Comparison of ENCODE assay signal across 16 cellular contexts in genomic region chr7:121390109-121390508, GRCh38.
"Had no signal": no experiment of that assay in that cellular context is flagged by ENCODE, and none has a peak within 500 bp of the region (broad histone marks: within the 10 kb centered on the region; RNA-seq: fewer than 3 reads in every experiment).

No MANE protein-coding gene starts in this region.

- DNase-seq: activated CD4-positive, alpha-beta T cell treated with anti-CD3 and anti-CD28 coated beads, Interleukin-2, amount 50 U/mL, for 4 hours; activated CD4-positive, CD25-positive, alpha-beta regulatory T cell treated with anti-CD3 and anti-CD28 coated beads, Interleukin-2, amount 50 U/mL, for 72 hours; activated T-cell treated with anti-CD3 and anti-CD28 coated beads for 4 hours; body of pancreas; dorsolateral prefrontal cortex; foreskin fibroblast; left ventricle myocardium superior; nephron progenitor cell; nucleus accumbens; retina; spleen; stimulated activated CD8-positive, alpha-beta memory T cell treated with anti-CD3 and anti-CD28 coated beads, Interleukin-4, amount 100 ng/mL, for 48 hours had no signal

- ATAC-seq: activated T-helper 17 cell treated with anti-CD3 and anti-CD28 coated beads, Interleukin-2, amount 50 U/mL, for 72 hours; body of pancreas; left ventricle myocardium superior had no signal

- H3K27ac ChIP-seq: body of pancreas, dorsolateral prefrontal cortex, epithelial cell of prostate, tibial nerve had no signal

- H3K4me3 Mint-ChIP-seq: activated T-helper 17 cell treated with anti-CD3 and anti-CD28 coated beads, Interleukin-2, amount 50 U/mL, for 72 hours; nephron progenitor cell; stimulated activated naive CD8-positive, alpha-beta T cell treated with anti-CD3 and anti-CD28 coated beads, Interleukin-15, Interleukin-2, amounts not matched to agents 100 ng/mL and 50 ng/mL, for 24 hours had no signal

- H3K27ac Mint-ChIP-seq: activated T-helper 17 cell treated with anti-CD3 and anti-CD28 coated beads, Interleukin-2, amount 50 U/mL, for 72 hours; nephron progenitor cell; stimulated activated naive CD8-positive, alpha-beta T cell treated with anti-CD3 and anti-CD28 coated beads, Interleukin-15, Interleukin-2, amounts not matched to agents 100 ng/mL and 50 ng/mL, for 24 hours had no signal

- H3K27me3 Mint-ChIP-seq: activated T-helper 17 cell treated with anti-CD3 and anti-CD28 coated beads, Interleukin-2, amount 50 U/mL, for 72 hours; stimulated activated naive CD8-positive, alpha-beta T cell treated with anti-CD3 and anti-CD28 coated beads, Interleukin-15, Interleukin-2, amounts not matched to agents 100 ng/mL and 50 ng/mL, for 24 hours had no signal

- H3K9me3 Mint-ChIP-seq: activated T-helper 17 cell treated with anti-CD3 and anti-CD28 coated beads, Interleukin-2, amount 50 U/mL, for 72 hours had no signal
